In genomic region chr14:104448721-104449120, GRCh38 we compare ENCODE assay signal across 29 cellular contexts.
"Had no signal": no experiment of that assay in that cellular context is flagged by ENCODE, and none has a peak within 500 bp of the region (broad histone marks: within the 10 kb centered on the region; RNA-seq: fewer than 3 reads in every experiment).

No MANE protein-coding gene starts in this region.

- DNase-seq: activated effector memory CD4-positive, alpha-beta T cell treated with anti-CD3 and anti-CD28 coated beads, Interleukin-2, amount 50 U/mL, for 16 hours; activated effector memory CD4-positive, alpha-beta T cell treated with Interleukin-2 at 50 U/mL for 16 hours; activated gamma-delta T cell; activated gamma-delta T cell treated with Interleukin-2 at 50 U/mL for 16 hours; activated naive CD4-positive, alpha-beta T cell; activated naive CD4-positive, alpha-beta T cell treated with anti-CD3 and anti-CD28 coated beads for 36 hours; activated naive CD4-positive, alpha-beta T cell treated with anti-CD3 and anti-CD28 coated beads, Interleukin-2, amount 10 ng/mL, durations not matched to agents 7 days and 5 days; activated naive CD4-positive, alpha-beta T cell treated with anti-CD3 and anti-CD28 coated beads, Interleukin-2, amount 50 U/mL, for 16 hours; activated naive CD4-positive, alpha-beta T cell treated with Interleukin-2 at 50 U/mL for 16 hours; activated naive CD8-positive, alpha-beta T cell treated with anti-CD3 and anti-CD28 coated beads for 36 hours; activated naive CD8-positive, alpha-beta T cell treated with anti-CD3 and anti-CD28 coated beads, Interleukin-2, amount 10 ng/mL, durations not matched to agents 7 days and 5 days; activated naive CD8-positive, alpha-beta T cell treated with anti-CD3 and anti-CD28 coated beads, Interleukin-2, amount 50 U/mL, for 24 hours; activated T-cell treated with anti-CD3 and anti-CD28 coated beads, Interleukin-2, amount 50 U/mL, for 24 hours; activated T-cell treated with anti-CD3 and anti-CD28 coated beads, Interleukin-2, amount 50 U/mL, for 4 hours; activated T-cell treated with anti-CD3 and anti-CD28 coated beads, Interleukin-2, amount 50 U/mL, for 48 hours; activated T-cell treated with anti-CD3 and anti-CD28 coated beads, Interleukin-2, amount 50 U/mL, for 72 hours; adrenal gland; amniotic stem cell; amygdala; anterior cingulate cortex; aorta; body of pancreas; brain microvascular endothelial cell; caudate nucleus; central memory CD4-positive, alpha-beta T cell; cerebellar nuclear complex had no signal

- H3K27ac ChIP-seq: adrenal gland, ascending aorta, body of pancreas, brain microvascular endothelial cell, breast epithelium, cardiac muscle cell had no signal

- H3K4me1 ChIP-seq: adrenal gland, ascending aorta, body of pancreas, breast epithelium had no signal

- H3K4me3 ChIP-seq: adrenal gland, ascending aorta, body of pancreas, breast epithelium, cardiac muscle cell had no signal

- H3K36me3 ChIP-seq: adrenal gland, ascending aorta, brain microvascular endothelial cell, breast epithelium, cardiac muscle cell had no signal
